28 cellular contexts compared by ENCODE assay signal in the genomic region with DNA sequence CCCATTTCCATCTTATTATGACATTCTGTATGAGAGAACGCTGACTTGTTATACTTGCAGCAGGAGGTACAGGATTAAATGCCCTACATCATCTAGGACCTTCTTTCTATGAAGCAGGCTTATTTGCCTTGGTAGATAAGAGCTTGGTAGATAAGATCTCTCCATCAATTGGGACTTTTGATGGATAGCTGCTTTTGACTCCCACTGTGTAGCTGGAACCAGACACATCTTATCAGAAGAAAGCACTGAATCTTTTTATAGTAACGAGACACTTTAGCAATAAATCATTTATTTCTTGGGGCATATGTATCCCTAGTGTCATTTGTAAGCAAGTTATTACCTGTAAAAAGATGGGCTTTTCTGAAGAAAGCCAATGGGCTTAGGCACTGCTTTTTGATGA.
"Had no signal": no experiment of that assay in that cellular context is flagged by ENCODE, and none has a peak within 500 bp of the region (broad histone marks: within the 10 kb centered on the region; RNA-seq: fewer than 3 reads in every experiment).

No MANE protein-coding gene starts in this region.

- H3K9me3 Mint-ChIP-seq: nephron progenitor cell, neural progenitor cell had no signal

- H3K27ac ChIP-seq: neural progenitor cell, ovary, parathyroid adenoma, psoas muscle, right lobe of liver, sigmoid colon, stomach, thoracic aorta, thyroid gland, tibial nerve, upper lobe of left lung, vagina had no signal

- H3K4me2 ChIP-seq: neural progenitor cell had no signal

- H3K27me3 Mint-ChIP-seq: natural killer cell treated with Interleukin-12 subunit alpha and Interleukin-12 subunit beta and Interleukin-15 and Interleukin-18, amount 100 ng/mL, for 72 hours; progenitor cell of endocrine pancreas; stimulated activated naive B cell treated with anti-CD40 and anti-IgM and Interleukin-4, amounts not matched to agents 10 μg/mL and 1 μg/mL and 100 μg/mL, for 72 hours; stimulated activated naive CD8-positive, alpha-beta T cell treated with anti-CD3 and anti-CD28 coated beads, Interleukin-15, Interleukin-2, amounts not matched to agents 100 ng/mL and 50 ng/mL, for 24 hours had no signal

- H3K4me3 Mint-ChIP-seq: natural killer cell treated with Interleukin-12 subunit alpha and Interleukin-12 subunit beta and Interleukin-15 and Interleukin-18, amount 100 ng/mL, for 72 hours; nephron progenitor cell; neural progenitor cell; stimulated activated effector memory CD8-positive, alpha-beta T cell treated with anti-CD3 and anti-CD28 coated beads, Interleukin-12 subunit alpha, Interleukin-12 subunit beta, amount 100 ng/mL, for 72 hours; stimulated activated naive B cell treated with anti-CD40 and anti-IgM and Interleukin-4, amounts not matched to agents 10 μg/mL and 1 μg/mL and 100 μg/mL, for 72 hours; stimulated activated naive CD8-positive, alpha-beta T cell treated with anti-CD3 and anti-CD28 coated beads, Interleukin-15, Interleukin-2, amounts not matched to agents 100 ng/mL and 50 ng/mL, for 24 hours had no signal

- ATAC-seq: natural killer cell treated with Interleukin-12 subunit alpha and Interleukin-12 subunit beta and Interleukin-15 and Interleukin-18, amount 100 ng/mL, for 72 hours; psoas muscle; right cardiac atrium; right lobe of liver; stimulated activated effector memory CD8-positive, alpha-beta T cell treated with anti-CD3 and anti-CD28 coated beads, Interleukin-12 subunit alpha, Interleukin-12 subunit beta, amount 100 ng/mL, for 72 hours; stimulated activated naive B cell treated with anti-CD40 and anti-IgM and Interleukin-4, amounts not matched to agents 10 μg/mL and 1 μg/mL and 100 μg/mL, for 72 hours had no signal

- H3K79me2 ChIP-seq: parathyroid adenoma had no signal

- H3K9me3 ChIP-seq: ovary, psoas muscle, right lobe of liver, sigmoid colon, stomach, thoracic aorta, thyroid gland, tibial nerve, upper lobe of left lung, vagina had no signal

- H2AFZ ChIP-seq: neural progenitor cell, parathyroid adenoma had no signal

- H3K9ac ChIP-seq: neural progenitor cell, parathyroid adenoma had no signal

- H3K27ac Mint-ChIP-seq: natural killer cell treated with Interleukin-12 subunit alpha and Interleukin-12 subunit beta and Interleukin-15 and Interleukin-18, amount 100 ng/mL, for 72 hours; nephron progenitor cell; neural progenitor cell; stimulated activated effector memory CD8-positive, alpha-beta T cell treated with anti-CD3 and anti-CD28 coated beads, Interleukin-12 subunit alpha, Interleukin-12 subunit beta, amount 100 ng/mL, for 72 hours; stimulated activated naive B cell treated with anti-CD40 and anti-IgM and Interleukin-4, amounts not matched to agents 10 μg/mL and 1 μg/mL and 100 μg/mL, for 72 hours; stimulated activated naive CD8-positive, alpha-beta T cell treated with anti-CD3 and anti-CD28 coated beads, Interleukin-15, Interleukin-2, amounts not matched to agents 100 ng/mL and 50 ng/mL, for 24 hours had no signal

- H3K36me3 ChIP-seq: neural progenitor cell, ovary, right lobe of liver, sigmoid colon, stomach, thoracic aorta, thyroid gland, tibial nerve, upper lobe of left lung, vagina had no signal

- H3K27me3 ChIP-seq: neural progenitor cell, ovary, right lobe of liver, sigmoid colon, stomach, thyroid gland, tibial nerve, upper lobe of left lung, vagina had no signal

- H3K4me1 Mint-ChIP-seq: nephron progenitor cell; neural progenitor cell; stimulated activated effector memory CD8-positive, alpha-beta T cell treated with anti-CD3 and anti-CD28 coated beads, Interleukin-12 subunit alpha, Interleukin-12 subunit beta, amount 100 ng/mL, for 72 hours; stimulated activated naive B cell treated with anti-CD40 and anti-IgM and Interleukin-4, amounts not matched to agents 10 μg/mL and 1 μg/mL and 100 μg/mL, for 72 hours had no signal

- DNase-seq: nephron progenitor cell; occipital lobe; ovary; posterior cingulate gyrus; psoas muscle; right cardiac atrium; right lobe of liver; sigmoid colon; small intestine; stimulated activated CD4-positive, alpha-beta T cell treated with anti-CD3 and anti-CD28 coated beads, Interleukin-15, amount 100 ng/mL, for 24 hours; stimulated activated CD4-positive, alpha-beta T cell treated with anti-CD3 and anti-CD28 coated beads, Interleukin-2, amount 100 ng/mL, for 24 hours; stimulated activated CD4-positive, alpha-beta T cell treated with anti-CD3 and anti-CD28 coated beads, Interleukin-2, amount 100 ng/mL, for 48 hours; stimulated activated CD4-positive, alpha-beta T cell treated with anti-CD3 and anti-CD28 coated beads, Interleukin-4, amount 100 ng/mL, for 24 hours; stimulated activated naive B cell treated with anti-CD40 and anti-IgM and Interleukin-4, amounts not matched to agents 10 μg/mL and 1 μg/mL and 100 μg/mL, for 72 hours; stimulated activated naive CD4-positive, alpha-beta T cell treated with Interleukin-2 at 50 U/mL for 16 hours; stomach; thyroid gland; trophoblast cell; upper lobe of left lung had no signal

- H3K4me3 ChIP-seq: neural progenitor cell, ovary, psoas muscle, right lobe of liver, sigmoid colon, stomach, thoracic aorta, thyroid gland, tibial nerve, upper lobe of left lung, vagina had no signal

- H3K36me3 Mint-ChIP-seq: neural progenitor cell; stimulated activated effector memory CD8-positive, alpha-beta T cell treated with anti-CD3 and anti-CD28 coated beads, Interleukin-12 subunit alpha, Interleukin-12 subunit beta, amount 100 ng/mL, for 72 hours; stimulated activated naive B cell treated with anti-CD40 and anti-IgM and Interleukin-4, amounts not matched to agents 10 μg/mL and 1 μg/mL and 100 μg/mL, for 72 hours had no signal
